31 cellular contexts compared by ENCODE assay signal in genomic region chr5:152061095-152061494, GRCh38.
DNase-seq lines count a peak whose midpoint lies in the region; ATAC-seq lines count a peak whose summit lies in the region.
"Had no signal": no experiment of that assay in that cellular context is flagged by ENCODE, and none has a peak within 500 bp of the region (broad histone marks: within the 10 kb centered on the region; RNA-seq: fewer than 3 reads in every experiment).

No MANE protein-coding gene starts in this region.

- H3K27ac Mint-ChIP-seq in T-helper 17 cell: no peak overlapping the region
- H3K27ac Mint-ChIP-seq: activated CD4-positive, alpha-beta T cell treated with anti-CD3 and anti-CD28 coated beads, Interleukin-2, amount 10 ng/mL, durations not matched to agents 7 days and 5 days; activated naive CD8-positive, alpha-beta T cell treated with anti-CD3 and anti-CD28 coated beads for 36 hours; activated T-cell treated with anti-CD3 and anti-CD28 coated beads, Interleukin-2, amount 50 U/mL, for 24 hours; H9; nephron had no signal

- no peaks in the 10 kb centered on the region for H3K9me3 ChIP-seq in T-helper 17 cell (ENCODE audit: control insufficient read depth, low read length, poor library complexity, severe bottlenecking)
- H3K9me3 ChIP-seq: gastroesophageal sphincter, lower lobe of right lung, MG63, psoas muscle, thyroid gland, vagina had no signal

- H3K4me1 Mint-ChIP-seq in T-helper 17 cell: no peaks in the 10 kb centered on the region
- H3K4me1 Mint-ChIP-seq: activated CD4-positive, alpha-beta T cell treated with anti-CD3 and anti-CD28 coated beads, Interleukin-2, amount 10 ng/mL, durations not matched to agents 7 days and 5 days; nephron had no signal

- DNase-seq in T-helper 17 cell (no peak), LoVo (ENCODE audit: low spot score) (no peak), NCI-H1105 (lab: John Stamatoyannopoulos, UW) (no peak), left colon (no peak)
- DNase-seq: activated CD4-positive, alpha-beta T cell treated with anti-CD3 and anti-CD28 coated beads, Interleukin-2, amount 10 ng/mL, durations not matched to agents 7 days and 5 days; activated effector memory CD4-positive, alpha-beta T cell treated with anti-CD3 and anti-CD28 coated beads, Interleukin-2, amount 50 U/mL, for 16 hours; activated naive CD8-positive, alpha-beta T cell treated with anti-CD3 and anti-CD28 coated beads for 36 hours; activated T-cell treated with anti-CD3 and anti-CD28 coated beads, Interleukin-2, amount 50 U/mL, for 24 hours; DMS153; effector CD4-positive, alpha-beta T cell; H9; kidney glomerular epithelial cell; lower lobe of right lung; MG63; NCI-H1436; NCI-H2081 treated with DMSO at 0.1 percent for 48 hours; NCI-H345; NCI-H69; psoas muscle; SHP77 treated with DMSO at 0.1 percent for 48 hours; stimulated activated CD4-positive, alpha-beta T cell treated with anti-CD3 and anti-CD28 coated beads, Interleukin-12 subunit alpha, Interleukin-12 subunit beta, amount 100 ng/mL, for 4 hours; stimulated activated CD4-positive, alpha-beta T cell treated with anti-CD3 and anti-CD28 coated beads, Interleukin-2, amount 100 ng/mL, for 48 hours; thyroid gland had no signal

- H3K36me3 Mint-ChIP-seq in T-helper 17 cell (ENCODE audit: low read depth): no peaks in the 10 kb centered on the region
- H3K36me3 Mint-ChIP-seq: activated naive CD8-positive, alpha-beta T cell treated with anti-CD3 and anti-CD28 coated beads for 36 hours had no signal

- H3K27me3 Mint-ChIP-seq in T-helper 17 cell: no peaks in the 10 kb centered on the region
- H3K27me3 Mint-ChIP-seq: activated CD4-positive, alpha-beta T cell treated with anti-CD3 and anti-CD28 coated beads, Interleukin-2, amount 10 ng/mL, durations not matched to agents 7 days and 5 days; activated naive CD8-positive, alpha-beta T cell treated with anti-CD3 and anti-CD28 coated beads for 36 hours; activated T-cell treated with anti-CD3 and anti-CD28 coated beads, Interleukin-2, amount 50 U/mL, for 24 hours had no signal

- intact Hi-C loops in left colon (cut with DNase I, micrococcal nuclease): no loop called here

- peak; percentile 52 for ATAC-seq in GM18519 (IDR thresholded peaks at IDR 0.05; ENCODE audit: low FRiP score, unreplicated experiment)
- ATAC-seq in HG03378 (IDR thresholded peaks at IDR 0.05; ENCODE audit: unreplicated experiment): peak; percentile 54
- peak; percentile 46 for ATAC-seq in T-helper 17 cell
- ATAC-seq in HG03342 (IDR thresholded peaks at IDR 0.05; ENCODE audit: unreplicated experiment): no peak
- no peak for ATAC-seq in left colon
- ATAC-seq: gastroesophageal sphincter, lower lobe of right lung, Panc1, psoas muscle, sciatic nerve had no signal

- H3K4me3 Mint-ChIP-seq in T-helper 17 cell: no peak overlapping the region
- H3K4me3 Mint-ChIP-seq: activated CD4-positive, alpha-beta T cell treated with anti-CD3 and anti-CD28 coated beads, Interleukin-2, amount 10 ng/mL, durations not matched to agents 7 days and 5 days; activated naive CD8-positive, alpha-beta T cell treated with anti-CD3 and anti-CD28 coated beads for 36 hours; activated T-cell treated with anti-CD3 and anti-CD28 coated beads, Interleukin-2, amount 50 U/mL, for 24 hours; H9; nephron had no signal

Comparison
In these comparisons a context has a peak if more than half of its experiments do, and no peak if none do; other contexts are left out.
1. ATAC-seq: peak in GM18519 (single experiment), HG03378 (single experiment) and T-helper 17 cell (single experiment); none in HG03342 (single experiment) and left colon (single experiment).